ENCODE assay signal across 8 cellular contexts in genomic region chr2:64643838-64644219, GRCh38. TPM values are rescaled to one million over a fixed set of nuclear protein-coding genes. Genes with fewer than 3 reads are reported as not detected.
DNase-seq lines count a peak whose midpoint lies in the region; ATAC-seq, FAIRE-seq and TF ChIP-seq lines count a peak whose summit lies in the region.

No MANE protein-coding gene starts in this region.

- H3K4me1 Mint-ChIP-seq in effector memory CD8-positive, alpha-beta T cell (ENCODE audit: low read depth in 2 of 2) = peaks cover 24 to 45% of the 10 kb centered on the region in 2 donors

- H3K79me2 ChIP-seq in DND-41 (ENCODE audit: insufficient read depth, low read length) (peaks cover 65% of the 10 kb centered on the region), Loucy (ENCODE audit: insufficient read depth, low read length) (peaks cover 100% of the 10 kb centered on the region)

- H3K27ac ChIP-seq in DND-41 (ENCODE audit: low read length) = peak overlapping the region; percentile 94
- peak overlapping the region; percentile 36 to 88 (median 75) for H3K27ac ChIP-seq in pancreas

- peak overlapping the region; percentile 69 for H3K9ac ChIP-seq in DND-41 (ENCODE audit: low read depth, low read length)
- peak overlapping the region; percentile 64 for H3K9ac ChIP-seq in Loucy (ENCODE audit: low read depth, low read length, poor library complexity, severe bottlenecking)

- no peaks in the 10 kb centered on the region for H3K27me3 Mint-ChIP-seq in effector memory CD8-positive, alpha-beta T cell

- H3K4me3 ChIP-seq in DND-41 (ENCODE audit: low read depth in 1 of 2, low read length in 2 of 2) (peak overlapping the region in 1 of 2 experiments; percentile 74; a peak in 3 of 4 replicates), Loucy (ENCODE audit: low read length, poor library complexity, severe bottlenecking) (peak overlapping the region; percentile 92), pancreas (no peak overlapping the region)

- H4K20me1 ChIP-seq in DND-41 (ENCODE audit: insufficient read depth, low read length) (peaks cover 14% of the 10 kb centered on the region; the same call in 1 of the 2 replicates), Loucy (ENCODE audit: insufficient read depth, low read length, poor library complexity, severe bottlenecking) (peaks cover 96% of the 10 kb centered on the region)

- H3K4me1 ChIP-seq in DND-41 (ENCODE audit: insufficient read depth, low read length) = peaks cover 26% of the 10 kb centered on the region
- peaks cover 56% of the 10 kb centered on the region for H3K4me1 ChIP-seq in Loucy (ENCODE audit: insufficient read depth, low read length, poor library complexity, severe bottlenecking)
- H3K4me1 ChIP-seq in pancreas = peaks cover 17 to 47% (median 33%) of the 10 kb centered on the region in 3 donors

- H3K9me3 ChIP-seq in DND-41 (ENCODE audit: insufficient read depth, low read length, severe bottlenecking) = no peaks in the 10 kb centered on the region
- H3K9me3 ChIP-seq in Loucy (ENCODE audit: insufficient read depth, low read depth, low read length) = no peaks in the 10 kb centered on the region
- H3K9me3 ChIP-seq in pancreas = no peaks in the 10 kb centered on the region

- peak overlapping the region; percentile 83 to 86 for H3K4me3 Mint-ChIP-seq in effector memory CD8-positive, alpha-beta T cell

- no peaks in the 10 kb centered on the region for H3K9me3 Mint-ChIP-seq in effector memory CD8-positive, alpha-beta T cell

- WGBS in pancreas, 2 donors = 79 to 82% methylated on average over 5 of the region's 5 CpGs

- no peak for TF ChIP-seq CTCF in DND-41 (IDR thresholded peaks at IDR 0.05; ENCODE audit: borderline replicate concordance, extremely low read depth, low read length, poor library complexity, severe bottlenecking)
- TF ChIP-seq CTCF in Loucy (conservative IDR thresholded peaks at IDR 0.05; ENCODE audit: low read length) = no peak
- TF ChIP-seq CTCF in pancreas (IDR thresholded peaks at IDR 0.05) = no peak

- peak overlapping the region; percentile 87 for H2AFZ ChIP-seq in DND-41 (ENCODE audit: low read depth, low read length)
- H2AFZ ChIP-seq in Loucy (ENCODE audit: low read length) = no peak overlapping the region

- H3F3A ChIP-seq in Loucy (ENCODE audit: low read depth) = 0 out of 2 replicates have a peak, but pooled peaks cover 8% of the 10 kb centered on the region

- DNase-seq in DND-41 (no peak), pancreas (no peak)
- DNase-seq in effector memory CD8-positive, alpha-beta T cell = no peak

- peak; percentile 0; the same call in 1 of the 3 replicates for ATAC-seq in DND-41 (ENCODE audit: insufficient read depth, low read depth)
- ATAC-seq in effector memory CD8-positive, alpha-beta T cell (replicated peaks) = peak; percentile 50
- ATAC-seq in pancreas = no peak
- no peak for ATAC-seq in HG02884 (IDR thresholded peaks at IDR 0.05; ENCODE audit: unreplicated experiment)
- ATAC-seq in GM21619 (IDR thresholded peaks at IDR 0.05; ENCODE audit: unreplicated experiment) = no peak
- no peak for ATAC-seq in GM19452 (IDR thresholded peaks at IDR 0.05; ENCODE audit: unreplicated experiment)
- no peak for ATAC-seq in HG03135 (IDR thresholded peaks at IDR 0.05; ENCODE audit: unreplicated experiment)

- intact Hi-C loops in pancreas (cut with DNase I) = loop anchor here in 1 of 3 donors (5.0 to 10.0 kb wide), 2 partner anchors 191 to 223 kb away; no protein-coding TSS in a partner anchor

- H3K36me3 ChIP-seq in DND-41 (ENCODE audit: insufficient read depth, low read length) (no peaks in the 10 kb centered on the region), Loucy (ENCODE audit: insufficient read depth, low read length) (peaks cover 5% of the 10 kb centered on the region; the same call in 1 of the 2 replicates), pancreas (no peaks in the 10 kb centered on the region)

- no peaks in the 10 kb centered on the region for H3K9me2 ChIP-seq in Loucy (replicated peaks; ENCODE audit: low read depth, low read length)

- peak overlapping the region; percentile 83 for H3K4me2 ChIP-seq in DND-41 (ENCODE audit: insufficient read depth, low read length)
- peak overlapping the region; percentile 92 for H3K4me2 ChIP-seq in Loucy (ENCODE audit: low read depth, low read length, poor library complexity, severe bottlenecking)

- no peaks in the 10 kb centered on the region for H3K27me3 ChIP-seq in DND-41 (ENCODE audit: insufficient read depth, low read length, poor library complexity)
- H3K27me3 ChIP-seq in Loucy (ENCODE audit: insufficient read depth, low read length, poor library complexity, severe bottlenecking) = no peaks in the 10 kb centered on the region
- H3K27me3 ChIP-seq in pancreas = no peaks in the 10 kb centered on the region

- peaks cover 8% of the 10 kb centered on the region for H3K36me3 Mint-ChIP-seq in effector memory CD8-positive, alpha-beta T cell (ENCODE audit: insufficient read depth)

- no peak for FAIRE-seq in pancreas (lab: Jason Lieb, UNC)

- peak overlapping the region; percentile 90 to 91 for H3K27ac Mint-ChIP-seq in effector memory CD8-positive, alpha-beta T cell

RNA-seq across cellular contexts. Expression of gene SERTAD2, which starts 9.9 kb away (rescaled TPM):
- total RNA-seq in pancreas = 1 to 10 TPM; 3.1 to 9.4 (median 4.7) TPM
- polyA plus RNA-seq in pancreas = 1 to 10 TPM; 2.2 to 3.2 TPM

Comparison
In these comparisons a context has a peak if more than half of its experiments do, and no peak if none do; other contexts are left out.
1. ATAC-seq: peak in DND-41 (single experiment) and effector memory CD8-positive, alpha-beta T cell (single experiment); none in pancreas (0 of 4), HG02884 (single experiment), GM21619 (single experiment), GM19452 (single experiment) and HG03135 (single experiment).